Comparison of ENCODE assay signal across 8 cellular contexts in genomic region chr15:90249123-90249863, GRCh38. TPM values are rescaled to one million over a fixed set of nuclear protein-coding genes. Genes with fewer than 3 reads are reported as not detected.
DNase-seq lines count a peak whose midpoint lies in the region; ATAC-seq and TF ChIP-seq lines count a peak whose summit lies in the region.

Gene TTLL13 (plus strand): TSS chr15:90249556. CDS start chr15:90250631, 1,075 bp downstream.

- H3K27ac Mint-ChIP-seq in natural killer cell: peak within 1 kb of the TSS; percentile 78 to 82

- H3K4me3 Mint-ChIP-seq in natural killer cell: peak within 1 kb of the TSS; percentile 89

- DNase-seq in NCI-H187 (lab: John Stamatoyannopoulos, UW) (peak; percentile 25 to 72), NCI-H187 treated with DMSO at 0.1 percent for 48 hours (lab: John Stamatoyannopoulos, UW) (no peak), fibroblast of the aortic adventitia (ENCODE audit: low read depth) (peak; percentile 73), natural killer cell (peak; percentile 48)
- DNase-seq in Jurkat, Clone E6-1 (ENCODE audit: low read depth, low spot score): no peak
- DNase-seq in activated effector memory CD4-positive, alpha-beta T cell treated with Interleukin-2 at 50 U/mL for 16 hours: peak; percentile 46
- peak; percentile 91 for DNase-seq in stimulated activated naive CD8-positive, alpha-beta T cell treated with anti-CD3 and anti-CD28 coated beads, Interleukin-15, Interleukin-2, amounts not matched to agents 100 U/mL and 50 U/mL, for 24 hours

- ATAC-seq in natural killer cell: peak; percentile 72 to 87 (median 80)
- ATAC-seq in stimulated activated naive CD8-positive, alpha-beta T cell treated with anti-CD3 and anti-CD28 coated beads, Interleukin-15, Interleukin-2, amounts not matched to agents 100 U/mL and 50 U/mL, for 24 hours: peak; percentile 95

- no peaks in the 10 kb centered on the region for H3K36me3 Mint-ChIP-seq in natural killer cell

- no peaks in the 10 kb centered on the region for H3K9me3 Mint-ChIP-seq in natural killer cell

- H3K4me1 Mint-ChIP-seq in natural killer cell: peaks cover 10 to 24% of the 10 kb centered on the region in 2 donors

- TF ChIP-seq CTCF in fibroblast of the aortic adventitia (IDR thresholded peaks at IDR 0.05; ENCODE audit: insufficient read depth, low read length) (no peak), natural killer cell (IDR thresholded peaks at IDR 0.05) (no peak)

- intact Hi-C loops in natural killer cell (cut with micrococcal nuclease): no loop called here

- peak within 1 kb of the TSS; percentile 27 for H3K4me3 ChIP-seq in Jurkat, Clone E6-1 (ENCODE audit: low read length)
- H3K4me3 ChIP-seq in fibroblast of the aortic adventitia (ENCODE audit: low read depth, low read length): peak within 1 kb of the TSS; percentile 75

- H3K27me3 Mint-ChIP-seq in natural killer cell (ENCODE audit: low read depth in 2 of 2): no peaks in the 10 kb centered on the region

TF ChIP-seq in PFSK-1, 5 proteins besides CTCF, POLR2A, EP300 and RAD21:
- TF ChIP-seq POLR2AphosphoS5 (IDR thresholded peaks at IDR 0.05; ENCODE audit: low read depth, low read length) (no peak), FOXP2 (optimal IDR thresholded peaks at IDR 0.05; ENCODE audit: borderline replicate concordance, extremely low read depth, extremely low read length, insufficient read depth) (peak; percentile 68), REST (IDR thresholded peaks at IDR 0.05; ENCODE audit: insufficient read depth in 1 of 2, low read depth in 2 of 2, low read length in 2 of 2) (no peak), SIN3A (IDR thresholded peaks at IDR 0.05; ENCODE audit: borderline replicate concordance, insufficient read depth, low read length) (peak; percentile 86; the same call in 1 of the 2 replicates), TAF1 (IDR thresholded peaks at IDR 0.05; ENCODE audit: borderline replicate concordance, insufficient read depth, low read length) (no peak)

RNA-seq across cellular contexts. Expression of gene TTLL13, which starts in this region (rescaled TPM):
- polyA plus RNA-seq in Jurkat, Clone E6-1 (2012; ENCODE audit: insufficient read depth, insufficient read length): 1.3 TPM
- 0.45 TPM for polyA plus RNA-seq in PFSK-1 (2012; ENCODE audit: insufficient read length, low read depth)
- total RNA-seq in fibroblast of the aortic adventitia (ENCODE audit: low replicate concordance) (0.09 TPM in 1 of 2 replicates, not detected in the other), natural killer cell (1 to 10 TPM in 2 of 3 donors, under 1 TPM in 1; 0.18 to 2.2 (median 1.2) TPM)

Comparison
In these comparisons a context has a peak if more than half of its experiments do, and no peak if none do; other contexts are left out.
1. DNase-seq: peak in NCI-H187 (2 of 2), activated effector memory CD4-positive, alpha-beta T cell treated with Interleukin-2 at 50 U/mL for 16 hours (single experiment), natural killer cell (single experiment) and stimulated activated naive CD8-positive, alpha-beta T cell treated with anti-CD3 and anti-CD28 coated beads, Interleukin-15, Interleukin-2, amounts not matched to agents 100 U/mL and 50 U/mL, for 24 hours (single experiment); none in NCI-H187 treated with DMSO at 0.1 percent for 48 hours (single experiment) and Jurkat, Clone E6-1 (single experiment).
2. Peak in DNase-seq and H3K4me3 ChIP-seq in fibroblast of the aortic adventitia; RNA of the gene not detected or under 1 TPM.